Comparison of ENCODE assay signal across 35 cellular contexts in genomic region chr16:25941800-25942558, GRCh38.
"Had no signal": no experiment of that assay in that cellular context is flagged by ENCODE, and none has a peak within 500 bp of the region (broad histone marks: within the 10 kb centered on the region; RNA-seq: fewer than 3 reads in every experiment).

No MANE protein-coding gene starts in this region.

- FAIRE-seq: RCC 7860 had no signal

- H3K4me2 ChIP-seq: PC-9 had no signal

- ATAC-seq: activated CD8-positive, alpha-beta memory T cell treated with anti-CD3 and anti-CD28 coated beads, Interleukin-2, amount 10 ng/mL, durations not matched to agents 7 days and 5 days; body of pancreas had no signal

- H3K27me3 ChIP-seq: ascending aorta, body of pancreas, breast epithelium, MG63, SJCRH30 had no signal

- H3K4me3 ChIP-seq: ascending aorta, body of pancreas, breast epithelium, MG63, PC-9, SJCRH30, SK-N-MC had no signal

- H3K9me3 ChIP-seq: ascending aorta, MG63, SJCRH30 had no signal

- H3K4me1 ChIP-seq: ascending aorta, breast epithelium, SJCRH30 had no signal

- DNase-seq: activated CD4-positive, alpha-beta memory T cell treated with anti-CD3 and anti-CD28 coated beads, Interleukin-2, amount 10 ng/mL, durations not matched to agents 7 days and 5 days; activated CD4-positive, alpha-beta T cell treated with anti-CD3 and anti-CD28 coated beads for 1 hour; activated CD4-positive, alpha-beta T cell treated with anti-CD3 and anti-CD28 coated beads for 48 hours; activated CD4-positive, CD25-positive, alpha-beta regulatory T cell; activated CD8-positive, alpha-beta memory T cell treated with anti-CD3 and anti-CD28 coated beads for 24 hours; activated CD8-positive, alpha-beta memory T cell treated with anti-CD3 and anti-CD28 coated beads, Interleukin-2, amount 10 ng/mL, durations not matched to agents 7 days and 5 days; activated CD8-positive, alpha-beta memory T cell treated with anti-CD3 and anti-CD28 coated beads, Interleukin-2, amount 50 U/mL, for 48 hours; activated effector memory CD4-positive, alpha-beta T cell treated with anti-CD3 and anti-CD28 coated beads, Interleukin-2, amount 50 U/mL, for 16 hours; activated naive CD4-positive, alpha-beta T cell; activated naive CD4-positive, alpha-beta T cell treated with anti-CD3 and anti-CD28 coated beads, Interleukin-2, amount 50 U/mL, for 16 hours; activated naive CD8-positive, alpha-beta T cell treated with anti-CD3 and anti-CD28 coated beads for 36 hours; activated T-cell treated with anti-CD3 and anti-CD28 coated beads, Interleukin-2, amount 50 U/mL, for 48 hours; amniotic stem cell; body of pancreas; Kasumi-1; MG63; NCI-H1048; NCI-H1436 treated with DMSO at 0.1 percent for 48 hours; NCI-H187; NCI-H2029 treated with DMSO at 0.1 percent for 48 hours; NCI-H2107; NCI-H2171; NCI-H510A; NCI-H526; NCI-H748 treated with DMSO at 0.1 percent for 48 hours; NK-92 treated with Interleukin-12 subunit alpha and Interleukin-12 subunit beta, amount 100 ng/mL, for 24 hours; PC-9; SHP77; SJCRH30; T1000; WERI-Rb-1 had no signal

- H2AFZ ChIP-seq: PC-9 had no signal

- H3K36me3 ChIP-seq: ascending aorta, breast epithelium, MG63, SJCRH30, WERI-Rb-1 had no signal

- H3K27ac ChIP-seq: ascending aorta, body of pancreas, breast epithelium, PC-9, SJCRH30, SK-N-MC, WERI-Rb-1 had no signal
